ENCODE assay signal across 1 cellular context in the genomic region with DNA sequence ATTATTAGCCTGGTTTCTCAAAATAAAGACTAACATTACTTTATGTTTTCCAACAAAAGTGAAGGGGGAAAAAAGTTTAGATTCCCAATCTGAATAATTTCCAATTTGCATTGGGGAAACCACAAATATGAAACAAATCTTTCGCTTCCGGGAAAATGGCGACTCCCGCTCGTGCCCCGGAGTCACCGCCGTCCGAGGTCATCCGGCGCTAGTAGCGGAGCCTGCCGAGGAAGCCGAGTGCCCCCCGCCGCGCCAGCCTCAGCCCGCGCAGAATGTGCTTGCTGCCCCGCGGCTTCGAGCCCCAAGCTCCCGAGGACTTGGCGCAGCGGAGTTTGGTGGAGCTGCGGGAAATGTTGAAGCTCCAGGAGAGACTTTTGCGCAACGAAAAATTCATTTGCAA.
TF ChIP-seq lines count a peak whose summit lies in the region.

No MANE protein-coding gene starts in this region.

TF ChIP-seq in K562, 482 proteins besides CTCF, POLR2A, EP300 and RAD21 (continued from another document):
- TF ChIP-seq, protein P1, sequence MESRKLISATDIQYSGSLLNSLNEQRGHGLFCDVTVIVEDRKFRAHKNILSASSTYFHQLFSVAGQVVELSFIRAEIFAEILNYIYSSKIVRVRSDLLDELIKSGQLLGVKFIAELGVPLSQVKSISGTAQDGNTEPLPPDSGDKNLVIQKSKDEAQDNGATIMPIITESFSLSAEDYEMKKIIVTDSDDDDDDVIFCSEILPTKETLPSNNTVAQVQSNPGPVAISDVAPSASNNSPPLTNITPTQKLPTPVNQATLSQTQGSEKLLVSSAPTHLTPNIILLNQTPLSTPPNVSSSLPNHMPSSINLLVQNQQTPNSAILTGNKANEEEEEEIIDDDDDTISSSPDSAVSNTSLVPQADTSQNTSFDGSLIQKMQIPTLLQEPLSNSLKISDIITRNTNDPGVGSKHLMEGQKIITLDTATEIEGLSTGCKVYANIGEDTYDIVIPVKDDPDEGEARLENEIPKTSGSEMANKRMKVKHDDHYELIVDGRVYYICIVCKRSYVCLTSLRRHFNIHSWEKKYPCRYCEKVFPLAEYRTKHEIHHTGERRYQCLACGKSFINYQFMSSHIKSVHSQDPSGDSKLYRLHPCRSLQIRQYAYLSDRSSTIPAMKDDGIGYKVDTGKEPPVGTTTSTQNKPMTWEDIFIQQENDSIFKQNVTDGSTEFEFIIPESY (CRISPR knock-in tag; IDR thresholded peaks at IDR 0.05), result peak; percentile 54; the same call in 1 of the 2 replicates
- TF ChIP-seq HMBOX1 (IDR thresholded peaks at IDR 0.05) (no peak), THAP12 (CRISPR knock-in tag; IDR thresholded peaks at IDR 0.05) (no peak), CREB3L1 (IDR thresholded peaks at IDR 0.05; ENCODE audit: borderline replicate concordance, low read depth) (no peak)
